ENCODE assay signal across 12 cellular contexts in genomic region chr14:29799718-29800117, GRCh38.
DNase-seq lines count a peak whose midpoint lies in the region; ATAC-seq lines count a peak whose summit lies in the region.
"Had no signal": no experiment of that assay in that cellular context is flagged by ENCODE, and none has a peak within 500 bp of the region (broad histone marks: within the 10 kb centered on the region; RNA-seq: fewer than 3 reads in every experiment).

No MANE protein-coding gene starts in this region.

- DNase-seq in foreskin melanocyte (peak; percentile 85), T-helper 1 cell (no peak), cerebellar nuclear complex (lab: John Stamatoyannopoulos, UW) (no peak), COLO829 (ENCODE audit: low spot score) (no peak), AG08395 (ENCODE audit: low spot score) (no peak)
- DNase-seq: activated T-cell treated with anti-CD3 and anti-CD28 coated beads, Interleukin-2, amount 50 U/mL, for 4 hours; body of pancreas; GDM1; NCI-H345 had no signal

- ATAC-seq in GM18519 (IDR thresholded peaks at IDR 0.05; ENCODE audit: low FRiP score, unreplicated experiment), result peak; percentile 94
- peak; percentile 79 for ATAC-seq in GM21717 (IDR thresholded peaks at IDR 0.05; ENCODE audit: unreplicated experiment)
- peak; percentile 54 for ATAC-seq in HG03521 (IDR thresholded peaks at IDR 0.05; ENCODE audit: unreplicated experiment)
- ATAC-seq: activated T-cell treated with anti-CD3 and anti-CD28 coated beads, Interleukin-2, amount 50 U/mL, for 4 hours; body of pancreas had no signal
